In the genomic region with DNA sequence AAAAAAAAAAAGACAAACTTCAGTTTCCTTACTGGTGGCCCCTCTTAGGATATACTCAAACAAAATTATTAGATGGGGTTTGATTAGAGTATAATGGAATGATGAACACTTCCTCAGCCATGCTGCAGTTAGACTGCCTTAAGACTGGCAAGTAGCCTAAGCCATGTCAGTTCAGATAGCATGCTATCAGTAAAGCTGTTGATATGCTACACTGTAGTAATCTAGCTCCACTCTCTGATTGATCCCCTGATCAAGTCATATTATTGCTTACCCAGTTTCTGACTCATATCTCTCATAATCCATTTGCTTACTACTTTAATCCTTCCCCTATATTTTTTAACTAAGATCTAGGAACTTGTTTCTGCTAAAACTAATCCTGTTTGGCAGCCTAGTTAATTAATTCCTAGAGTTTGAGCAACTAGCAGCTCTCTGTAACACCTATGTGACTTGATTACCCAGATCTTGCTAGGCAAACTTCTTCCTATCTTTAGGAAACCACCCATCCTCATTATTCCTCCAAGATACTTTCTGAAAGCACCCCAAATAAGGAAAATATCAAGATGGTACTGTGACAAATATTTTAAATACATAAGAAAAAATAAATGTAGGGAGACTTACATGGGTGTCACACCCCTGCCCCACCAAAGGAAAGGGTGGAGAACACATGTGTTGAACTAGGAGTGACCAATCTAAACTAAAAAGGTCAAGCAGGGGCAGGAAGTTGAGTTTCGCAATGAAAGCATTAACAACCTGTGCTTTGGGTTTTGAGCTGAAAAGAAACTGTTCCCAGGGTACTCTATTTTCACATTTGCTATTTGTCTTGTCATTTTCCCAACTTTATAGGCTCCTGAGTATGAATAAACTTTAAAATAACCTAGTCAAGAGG, we compare ENCODE assay signal across 10 cellular contexts. TPM values are rescaled to one million over a fixed set of nuclear protein-coding genes. Genes with fewer than 3 reads are reported as not detected.
A peak's percentile ranks its signal among the peaks of the same experiment; 100 is the strongest.
DNase-seq lines count a peak whose midpoint lies in the region; ATAC-seq, FAIRE-seq and TF ChIP-seq lines count a peak whose summit lies in the region.
"Had no signal": no experiment of that assay in that cellular context is flagged by ENCODE, and none has a peak within 500 bp of the region (broad histone marks: within the 10 kb centered on the region; RNA-seq: fewer than 3 reads in every experiment).

No MANE protein-coding gene starts in this region.

- peaks cover 12% of the 10 kb centered on the region for H3K36me3 ChIP-seq in CD4-positive, CD25-positive, alpha-beta regulatory T cell (ENCODE audit: control insufficient read depth, insufficient read depth, low read length)

- peaks cover 26% of the 10 kb centered on the region for H3K36me3 Mint-ChIP-seq in CD4-positive, CD25-positive, alpha-beta regulatory T cell
- H3K36me3 Mint-ChIP-seq in IgD-negative memory B cell = peaks cover 10% of the 10 kb centered on the region
- H3K36me3 Mint-ChIP-seq in effector memory CD8-positive, alpha-beta T cell (ENCODE audit: insufficient read depth) = peaks cover 11% of the 10 kb centered on the region
- peaks cover 28% of the 10 kb centered on the region for H3K36me3 Mint-ChIP-seq in nephron (ENCODE audit: low read depth)

- DNase-seq in CD4-positive, CD25-positive, alpha-beta regulatory T cell = peak in 1 of 3 donors; percentile 8
- no peak for DNase-seq in effector memory CD8-positive, alpha-beta T cell
- no peak for DNase-seq in DMS79 (lab: John Stamatoyannopoulos, UW)
- DNase-seq in urothelium cell line (ENCODE audit: low spot score) = no peak
- DNase-seq: NCI-H2171 had no signal

- ATAC-seq in CD4-positive, CD25-positive, alpha-beta regulatory T cell (ENCODE audit: low read depth in 2 of 2) = no peak
- ATAC-seq in effector memory CD8-positive, alpha-beta T cell (replicated peaks) = no peak
- ATAC-seq in GM18868 (IDR thresholded peaks at IDR 0.05; ENCODE audit: unreplicated experiment) (no peak), HG03571 (IDR thresholded peaks at IDR 0.05; ENCODE audit: unreplicated experiment) (no peak)

- H3K27ac Mint-ChIP-seq in CD4-positive, CD25-positive, alpha-beta regulatory T cell = peak overlapping the region in 2 of 3 donors; percentile 30 to 31
- H3K27ac Mint-ChIP-seq in IgD-negative memory B cell (peak overlapping the region in 2 of 3 donors; percentile 12 to 80), nephron (peak overlapping the region in 2 of 3 experiments; percentile 52 to 58)
- H3K27ac Mint-ChIP-seq in effector memory CD8-positive, alpha-beta T cell = peak overlapping the region; percentile 21 to 74

- peaks cover 41 to 75% (median 58%) of the 10 kb centered on the region in 4 donors for H3K4me1 Mint-ChIP-seq in CD4-positive, CD25-positive, alpha-beta regulatory T cell
- H3K4me1 Mint-ChIP-seq in IgD-negative memory B cell = peaks cover 36 to 53% (median 48%) of the 10 kb centered on the region in 3 donors
- peaks cover 35 to 56% of the 10 kb centered on the region in 2 donors for H3K4me1 Mint-ChIP-seq in effector memory CD8-positive, alpha-beta T cell (ENCODE audit: low read depth in 2 of 2)
- peaks cover 21% of the 10 kb centered on the region for H3K4me1 Mint-ChIP-seq in nephron

- H3K27me3 ChIP-seq in CD4-positive, CD25-positive, alpha-beta regulatory T cell (ENCODE audit: control insufficient read depth, insufficient read depth, low read length) = no peaks in the 10 kb centered on the region

- FAIRE-seq in urothelium cell line (lab: Jason Lieb, UNC) = no peak
- FAIRE-seq: TTC549 had no signal

- H3K27ac ChIP-seq in CD4-positive, CD25-positive, alpha-beta regulatory T cell (ENCODE audit: insufficient read depth, low read length, poor library complexity, severe bottlenecking) = no peak overlapping the region

- no peaks in the 10 kb centered on the region for H3K9me3 ChIP-seq in CD4-positive, CD25-positive, alpha-beta regulatory T cell (ENCODE audit: control insufficient read depth in 2 of 2, low read length in 2 of 2)

- no peak overlapping the region for H3K4me3 ChIP-seq in CD4-positive, CD25-positive, alpha-beta regulatory T cell (ENCODE audit: low read depth, low read length)

- H3K27me3 Mint-ChIP-seq in CD4-positive, CD25-positive, alpha-beta regulatory T cell = no peaks in the 10 kb centered on the region
- no peaks in the 10 kb centered on the region for H3K27me3 Mint-ChIP-seq in IgD-negative memory B cell
- no peaks in the 10 kb centered on the region for H3K27me3 Mint-ChIP-seq in effector memory CD8-positive, alpha-beta T cell
- no peaks in the 10 kb centered on the region for H3K27me3 Mint-ChIP-seq in nephron (ENCODE audit: low read depth)

- peaks cover 24% of the 10 kb centered on the region for H3K4me1 ChIP-seq in CD4-positive, CD25-positive, alpha-beta regulatory T cell (ENCODE audit: control insufficient read depth, insufficient read depth, low read length, poor library complexity, severe bottlenecking)

- peak overlapping the region in 2 of 4 donors; percentile 38 to 43 for H3K4me3 Mint-ChIP-seq in CD4-positive, CD25-positive, alpha-beta regulatory T cell
- H3K4me3 Mint-ChIP-seq in IgD-negative memory B cell = peak overlapping the region in 1 of 4 donors; percentile 78
- no peak overlapping the region for H3K4me3 Mint-ChIP-seq in effector memory CD8-positive, alpha-beta T cell
- H3K4me3 Mint-ChIP-seq in nephron = no peak overlapping the region

- TF ChIP-seq CTCF in nephron (IDR thresholded peaks at IDR 0.05; ENCODE audit: unreplicated experiment in 3 of 3) = no peak

- no peaks in the 10 kb centered on the region for H3K9me3 Mint-ChIP-seq in CD4-positive, CD25-positive, alpha-beta regulatory T cell
- H3K9me3 Mint-ChIP-seq in IgD-negative memory B cell (no peaks in the 10 kb centered on the region), nephron (no peaks in the 10 kb centered on the region)
- no peaks in the 10 kb centered on the region for H3K9me3 Mint-ChIP-seq in effector memory CD8-positive, alpha-beta T cell

RNA-seq across cellular contexts. Expression of gene PIK3C2A, which starts 43.2 kb away (rescaled TPM):
- total RNA-seq in CD4-positive, CD25-positive, alpha-beta regulatory T cell = 34.4 TPM
- polyA plus RNA-seq in CD4-positive, CD25-positive, alpha-beta regulatory T cell = 10 to 100 TPM in 1 of 4 donors, 1 to 10 TPM in 3; 5.6 to 10.3 (median 8.9) TPM
- 5.1 TPM for polyA plus RNA-seq in IgD-negative memory B cell
